ENCODE assay signal across 16 cellular contexts in genomic region chr12:64169999-64170398, GRCh38. TPM values are rescaled to one million over a fixed set of nuclear protein-coding genes. Genes with fewer than 3 reads are reported as not detected.
A peak's percentile ranks its signal among the peaks of the same experiment; 100 is the strongest.
DNase-seq lines count a peak whose midpoint lies in the region; ATAC-seq, FAIRE-seq and TF ChIP-seq lines count a peak whose summit lies in the region.
"Had no signal": no experiment of that assay in that cellular context is flagged by ENCODE, and none has a peak within 500 bp of the region (broad histone marks: within the 10 kb centered on the region; RNA-seq: fewer than 3 reads in every experiment).

No MANE protein-coding gene starts in this region.

- POLR2A ChIA-PET in A673 (lab: Charles Lee; ENCODE audit: low non-redundant PET) (no interaction called here), H1 (lab: Charles Lee; ENCODE audit: partially characterized antibody) (no interaction called here)

- no peak overlapping the region for H3K4ac ChIP-seq in H1 (replicated peaks; ENCODE audit: insufficient read length, low read depth, low read length)

- TF ChIP-seq RAD21 in H1 (IDR thresholded peaks at IDR 0.05 in 1 of 2, conservative IDR thresholded peaks at IDR 0.05 in 1 of 2; ENCODE audit: low read depth in 2 of 2, low read length in 2 of 2): no peak

- H3K4me2 ChIP-seq in H1 (ENCODE audit: insufficient read depth in 1 of 2, low read depth in 2 of 2, low read length in 2 of 2): no peak overlapping the region; a peak in 1 of 4 replicates
- H3K4me2 ChIP-seq: neural progenitor cell had no signal

- no peak overlapping the region for H2AFZ ChIP-seq in H1 (ENCODE audit: low read length)
- H2AFZ ChIP-seq: neural progenitor cell had no signal

- H3K79me2 ChIP-seq in H1 (ENCODE audit: control insufficient read depth in 1 of 2, insufficient read depth in 2 of 2, low read length in 2 of 2): no peaks in the 10 kb centered on the region

- DNase-seq in A673 (ENCODE audit: low spot score) (peak; percentile 56), NCI-H1105 treated with DMSO at 0.1 percent for 48 hours (lab: John Stamatoyannopoulos, UW) (peak; percentile 87), NCI-H748 treated with DMSO at 0.1 percent for 48 hours (lab: John Stamatoyannopoulos, UW) (peak; percentile 69), H1 (ENCODE audit: low read depth in 1 of 2, low spot score in 2 of 2) (no peak), sciatic nerve (ENCODE audit: low spot score) (no peak), transverse colon (no peak)
- no peak for DNase-seq in activated CD8-positive, alpha-beta memory T cell treated with anti-CD3 and anti-CD28 coated beads, Interleukin-2, amount 50 U/mL, for 4 hours
- DNase-seq: activated naive CD4-positive, alpha-beta T cell treated with anti-CD3 and anti-CD28 coated beads, Interleukin-2, amount 50 U/mL, for 16 hours; central memory CD4-positive, alpha-beta T cell; effector memory CD8-positive, alpha-beta T cell; KG1; mesendoderm; NCI-H187; stimulated activated naive CD8-positive, alpha-beta T cell treated with anti-CD3 and anti-CD28 coated beads, Interleukin-15, Interleukin-2, amounts not matched to agents 100 U/mL and 50 U/mL, for 24 hours had no signal

- H3K14ac ChIP-seq in H1 (ENCODE audit: insufficient read length): no peak overlapping the region

- H3K4me3 ChIP-seq in A673 (ENCODE audit: low read depth, low read length, poor library complexity, severe bottlenecking): no peak overlapping the region
- no peak overlapping the region for H3K4me3 ChIP-seq in H1 (ENCODE audit: extremely low read depth in 1 of 4, insufficient read depth in 2 of 4, low read depth in 3 of 4, low read length in 4 of 4)
- H3K4me3 ChIP-seq in transverse colon: no peak overlapping the region
- H3K4me3 ChIP-seq: neural progenitor cell had no signal

- H4K91ac ChIP-seq in H1 (replicated peaks; ENCODE audit: insufficient read length, low read length): no peak overlapping the region

- H2BK15ac ChIP-seq in H1 (ENCODE audit: low read length): no peak overlapping the region

- H3K23me2 ChIP-seq in H1 (ENCODE audit: low read depth, low read length): no peaks in the 10 kb centered on the region

- H3K27me3 ChIP-seq in A673 (replicated peaks; ENCODE audit: insufficient read depth, low read depth, low read length, poor library complexity) (no peaks in the 10 kb centered on the region), H1 (replicated peaks in 1 of 4; ENCODE audit: control insufficient read depth in 3 of 4, extremely low read depth in 1 of 4, insufficient read depth in 3 of 4, low read length in 3 of 4) (no peaks in the 10 kb centered on the region), transverse colon (no peaks in the 10 kb centered on the region)
- H3K27me3 ChIP-seq: neural progenitor cell had no signal

- no TSS peak for BruUV-seq in A673 (replicated peaks; lab: Mats Ljungman, UMichigan)

- H3K9ac ChIP-seq in H1 (replicated peaks in 1 of 4; ENCODE audit: extremely low read depth in 1 of 4, low read depth in 3 of 4, low read length in 3 of 4): no peak overlapping the region
- H3K9ac ChIP-seq: neural progenitor cell had no signal

- no peak overlapping the region for H4K8ac ChIP-seq in H1 (ENCODE audit: extremely low read depth, insufficient read depth, low read length)

- H3K79me1 ChIP-seq in H1 (ENCODE audit: low read depth, low read length): no peaks in the 10 kb centered on the region

- no peak overlapping the region for H3K23ac ChIP-seq in H1 (ENCODE audit: insufficient read length)

- TF ChIP-seq EP300 in H1 (IDR thresholded peaks at IDR 0.05; ENCODE audit: borderline replicate concordance in 1 of 2, low read depth in 2 of 2, low read length in 2 of 2) (no peak), transverse colon (IDR thresholded peaks at IDR 0.05; ENCODE audit: low read depth) (no peak)

- no peak overlapping the region for H2BK12ac ChIP-seq in H1 (ENCODE audit: low read depth, low read length)

- H2BK5ac ChIP-seq in H1 (ENCODE audit: low read depth, low read length): 0 out of 2 replicates have a peak overlapping the region, but pooled peaks have one; percentile 4

- no peaks in the 10 kb centered on the region for H4K20me1 ChIP-seq in H1 (replicated peaks in 1 of 2; ENCODE audit: control insufficient read depth in 1 of 2, insufficient read depth in 2 of 2, low read length in 2 of 2)

- H3K9me3 ChIP-seq in A673 (ENCODE audit: low read depth, low read length, poor library complexity, severe bottlenecking) (no peaks in the 10 kb centered on the region), H1 (ENCODE audit: insufficient read depth in 2 of 2, low read depth in 1 of 2, low read length in 1 of 2) (no peaks in the 10 kb centered on the region), transverse colon (no peaks in the 10 kb centered on the region)

- no peak for TF ChIP-seq POLR2A in H1 (IDR thresholded peaks at IDR 0.05; ENCODE audit: control extremely low read depth in 1 of 2, low read depth in 2 of 2, low read length in 2 of 2)
- no peak for TF ChIP-seq POLR2A in transverse colon (IDR thresholded peaks at IDR 0.05)

- in situ Hi-C loops in transverse colon (cut with MboI; ENCODE audit: low pct_ligation_motif_present in 1 of 4, low pct_unique_long_range_greater_than_20kb in 1 of 4, low sequenced_read_pairs in 3 of 4): loop anchor here in 1 of 4 donors (10.0 kb wide), 1 partner anchor 325 kb away; the partner anchor contains the start of gene SRGAP1

- H3K18ac ChIP-seq in H1 (ENCODE audit: extremely low read depth, low read length): no peak overlapping the region

- CTCF ChIA-PET in A673 (lab: Charles Lee) (no interaction called here), H1 (lab: Charles Lee; ENCODE audit: partially characterized antibody) (interaction anchor here (1.0 kb wide), 1 partner anchor 24 kb away, joined by 3 read pairs; no protein-coding TSS in a partner anchor)

- no peak overlapping the region for H2BK120ac ChIP-seq in H1 (replicated peaks; ENCODE audit: low read depth, low read length)

- H3K36me3 ChIP-seq in A673 (ENCODE audit: insufficient read depth, low read length, poor library complexity, severe bottlenecking): no peaks in the 10 kb centered on the region
- H3K36me3 ChIP-seq in H1 (ENCODE audit: control insufficient read depth in 2 of 4, insufficient read depth in 4 of 4, low read length in 3 of 4): no peaks in the 10 kb centered on the region; a peak in 1 of 8 replicates
- no peaks in the 10 kb centered on the region for H3K36me3 ChIP-seq in transverse colon
- H3K36me3 ChIP-seq: neural progenitor cell had no signal

- no peak overlapping the region for H2AK5ac ChIP-seq in H1 (ENCODE audit: low read depth, low read length)

- H3K4me1 ChIP-seq in A673 (ENCODE audit: insufficient read depth, low read length, poor library complexity, severe bottlenecking): peaks cover 24% of the 10 kb centered on the region
- peaks cover 0 to 10% (median 6%) of the 10 kb centered on the region in 4 experiments; a peak in 5 of 7 replicates for H3K4me1 ChIP-seq in H1 (replicated peaks in 1 of 4; ENCODE audit: control insufficient read depth in 3 of 4, insufficient read depth in 4 of 4, low read length in 3 of 4)
- H3K4me1 ChIP-seq in transverse colon: no peaks in the 10 kb centered on the region
- H3K4me1 ChIP-seq: neural progenitor cell had no signal

- no peak for ATAC-seq in sciatic nerve
- no peak for ATAC-seq in GM18498 (IDR thresholded peaks at IDR 0.05; ENCODE audit: unreplicated experiment)
- ATAC-seq: effector memory CD8-positive, alpha-beta T cell; stimulated activated naive CD8-positive, alpha-beta T cell treated with anti-CD3 and anti-CD28 coated beads, Interleukin-15, Interleukin-2, amounts not matched to agents 100 U/mL and 50 U/mL, for 24 hours had no signal

- TF ChIP-seq CTCF in A673 (conservative IDR thresholded peaks at IDR 0.05; ENCODE audit: low read depth, low read length) (no peak), H1 (IDR thresholded peaks at IDR 0.05; ENCODE audit: control extremely low read depth in 1 of 3, insufficient read depth in 1 of 3, low read depth in 1 of 3, low read length in 3 of 3) (no peak), transverse colon (IDR thresholded peaks at IDR 0.05) (no peak)

- FAIRE-seq in H1 (lab: Jason Lieb, UNC): no peak

- intact Hi-C loops in A673 (cut with micrococcal nuclease; ENCODE audit: unreplicated experiment): no loop called here
- intact Hi-C loops in sciatic nerve (cut with DNase I): no loop called here
- intact Hi-C loops in transverse colon (cut with DNase I; ENCODE audit: low total_unique reads): no loop called here

- H2BK20ac ChIP-seq in H1 (ENCODE audit: low read length): no peak overlapping the region

- no peak overlapping the region for H4K5ac ChIP-seq in H1 (ENCODE audit: insufficient read length, low read depth, low read length)

- 75% methylated on average over 3 of the region's 3 CpGs; no CpG with 5 or more reads in 1 of the 2 experiments for WGBS in H1 (ENCODE audit: extremely low coverage in 1 of 2, insufficient coverage in 1 of 2, insufficient read length in 1 of 2, insufficient replicate concordance in 2 of 2, low coverage in 1 of 2, low lambda C conversion rate in 2 of 2, missing lambda C conversion rate in 1 of 2), 2 experiments
- 82 to 100% methylated on average over 3 of the region's 3 CpGs for WGBS in transverse colon (ENCODE audit: low coverage in 1 of 2), 2 donors

- H3K27ac ChIP-seq in A673 (ENCODE audit: low read depth, low read length, poor library complexity, severe bottlenecking): peak overlapping the region; percentile 4
- H3K27ac ChIP-seq in H1 (ENCODE audit: low read depth, low read length): peak overlapping the region; percentile 17; the same call in 1 of the 2 replicates
- no peak overlapping the region for H3K27ac ChIP-seq in transverse colon
- H3K27ac ChIP-seq: neural progenitor cell had no signal

- no peak overlapping the region for H3K56ac ChIP-seq in H1 (replicated peaks; ENCODE audit: insufficient read length, low read depth, low read length)

TF ChIP-seq in H1, 55 proteins besides CTCF, POLR2A, EP300 and RAD21 (continues in another document):
- TF ChIP-seq SIX5 (IDR thresholded peaks at IDR 0.05; ENCODE audit: low read depth, low read length): no peak
- TF ChIP-seq NRF1 (IDR thresholded peaks at IDR 0.05; ENCODE audit: low read depth, low read length): no peak
- no peak for TF ChIP-seq HDAC2 (IDR thresholded peaks at IDR 0.05; ENCODE audit: borderline replicate concordance in 1 of 2, low read depth in 2 of 2, low read length in 2 of 2)
- no peak for TF ChIP-seq JUND (IDR thresholded peaks at IDR 0.05; ENCODE audit: low read length)

RNA-seq across cellular contexts. Expression of gene KICS2, which starts 52.1 kb away (rescaled TPM):
- 10.8 and 14.0 TPM in 2 replicates for total RNA-seq in A673 (2021)
- 8.2 and 9.5 TPM in 2 replicates for total RNA-seq in H1 (2021; fragmentation: NEBNext Ultra II Directional; extraction: Animal tissue kit (Norgen Biotek cat#: 25700))
- 5.6 and 5.7 TPM in 2 replicates for polyA plus RNA-seq in H1 (2011; rRNA removed)
- 6.1 TPM for polyA plus RNA-seq in H1 (2011; cell fraction: cytosol; rRNA removed)
- 9.2 TPM for polyA plus RNA-seq in H1 (2011; cell fraction: nucleus; rRNA removed)
- 4.0 to 5.8 TPM (median 4.9 TPM) in 4 replicates for polyA plus RNA-seq in H1 (2012, experiment 1 of 2)
- polyA plus RNA-seq in H1 (2012, experiment 2 of 2): 1.6 TPM
- polyA plus RNA-seq in H1 (2013, experiment 1 of 2): 4.5 TPM
- 4.6 TPM for polyA plus RNA-seq in H1 (2013, experiment 2 of 2)
- 12.5 and 15.6 TPM in 2 replicates for polyA minus RNA-seq in H1 (2011; rRNA and poly(A)+ RNA removed)
- polyA minus RNA-seq in H1 (2011; cell fraction: cytosol; rRNA and poly(A)+ RNA removed): 9.7 TPM
- polyA minus RNA-seq in H1 (2011; cell fraction: nucleus; rRNA and poly(A)+ RNA removed): 34.4 TPM
- total RNA-seq in sciatic nerve: 7.5 TPM
- 10 to 100 TPM in 1 of 4 donors, 1 to 10 TPM in 3; 2.8 to 10.2 (median 4.7) TPM for total RNA-seq in transverse colon

Comparison
In these comparisons a context has a peak if more than half of its experiments do, and no peak if none do; other contexts are left out.
1. DNase-seq: peak in A673 (single experiment), NCI-H1105 treated with DMSO at 0.1 percent for 48 hours (single experiment) and NCI-H748 treated with DMSO at 0.1 percent for 48 hours (single experiment); none in H1 (0 of 2), sciatic nerve (single experiment), transverse colon (single experiment) and activated CD8-positive, alpha-beta memory T cell treated with anti-CD3 and anti-CD28 coated beads, Interleukin-2, amount 50 U/mL, for 4 hours (single experiment).
2. H3K27ac ChIP-seq: peak in A673 (single experiment) and H1 (single experiment); none in transverse colon (0 of 4).